Comparison of ENCODE assay signal across 17 cellular contexts in the genomic region with DNA sequence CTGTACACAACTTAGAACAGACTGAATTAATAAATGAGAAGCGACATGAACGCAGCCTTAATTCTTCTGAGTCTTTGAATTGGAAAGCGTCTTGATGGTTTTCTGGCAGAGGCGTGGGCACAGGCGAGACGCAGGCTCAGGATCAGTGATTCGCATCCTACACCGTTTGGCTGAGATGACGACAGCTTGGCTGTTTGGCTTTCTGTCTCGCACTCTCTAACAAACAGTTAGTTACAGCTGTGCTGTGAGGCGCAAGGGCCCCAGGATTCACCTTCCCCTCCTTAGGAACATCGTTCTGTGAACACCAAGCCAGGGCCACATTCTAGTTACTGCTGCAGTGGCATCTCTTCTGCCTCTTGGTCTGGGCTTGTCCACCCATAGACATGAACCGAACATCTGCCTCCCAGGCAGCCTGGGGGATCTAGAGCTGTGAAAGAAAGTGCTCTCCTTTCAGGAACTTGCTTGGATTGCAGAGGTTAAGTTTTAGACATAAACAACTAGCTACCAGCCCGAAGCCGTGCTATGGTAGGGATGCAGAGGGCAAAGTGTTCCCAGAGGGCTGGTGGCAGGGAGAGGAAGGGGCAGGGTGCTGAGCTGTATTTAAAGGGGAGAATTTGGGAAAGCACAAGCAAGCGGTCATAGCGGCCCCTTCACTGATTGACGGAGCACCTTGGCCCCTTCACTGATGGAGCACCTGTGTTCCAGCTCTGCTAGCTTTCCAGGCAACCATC. TPM values are rescaled to one million over a fixed set of nuclear protein-coding genes. Genes with fewer than 3 reads are reported as not detected.
DNase-seq lines count a peak whose midpoint lies in the region; TF ChIP-seq lines count a peak whose summit lies in the region.
"Had no signal": no experiment of that assay in that cellular context is flagged by ENCODE, and none has a peak within 500 bp of the region (broad histone marks: within the 10 kb centered on the region; RNA-seq: fewer than 3 reads in every experiment).

No MANE protein-coding gene starts in this region.

- H3K4me1 ChIP-seq in endodermal cell (ENCODE audit: control insufficient read depth, insufficient read depth, low read length) (no peaks in the 10 kb centered on the region), uterus (peaks cover 0 to 10% of the 10 kb centered on the region in 2 donors)
- H3K4me1 ChIP-seq: parathyroid adenoma had no signal

- H3K4me1 Mint-ChIP-seq in endodermal cell (peaks cover 19% of the 10 kb centered on the region), osteocyte (ENCODE audit: unreplicated experiment) (peaks cover 70% of the 10 kb centered on the region)
- no peaks in the 10 kb centered on the region for H3K4me1 Mint-ChIP-seq in activated CD4-positive, alpha-beta memory T cell treated with anti-CD3 and anti-CD28 coated beads for 36 hours (ENCODE audit: low read depth)
- H3K4me1 Mint-ChIP-seq: activated CD4-positive, alpha-beta memory T cell treated with anti-CD3 and anti-CD28 coated beads, Interleukin-2, amount 10 ng/mL, durations not matched to agents 7 days and 5 days had no signal

- H3K27me3 ChIP-seq in endodermal cell (ENCODE audit: control insufficient read depth, insufficient read depth, low read length, poor library complexity, severe bottlenecking) (no peaks in the 10 kb centered on the region), uterus (no peaks in the 10 kb centered on the region)
- H3K27me3 ChIP-seq: brain microvascular endothelial cell had no signal

- H3K9me3 ChIP-seq in endodermal cell (ENCODE audit: control insufficient read depth, low read length) (no peaks in the 10 kb centered on the region), uterus (no peaks in the 10 kb centered on the region)
- H3K9me3 ChIP-seq: A549, mucosa of descending colon had no signal

- H3K27ac Mint-ChIP-seq in endodermal cell = peak overlapping the region; percentile 72
- H3K27ac Mint-ChIP-seq in osteocyte (ENCODE audit: unreplicated experiment) = no peak overlapping the region
- H3K27ac Mint-ChIP-seq in activated CD4-positive, alpha-beta memory T cell treated with anti-CD3 and anti-CD28 coated beads for 36 hours = no peak overlapping the region
- H3K27ac Mint-ChIP-seq: activated CD4-positive, alpha-beta memory T cell treated with anti-CD3 and anti-CD28 coated beads, Interleukin-2, amount 10 ng/mL, durations not matched to agents 7 days and 5 days had no signal

- no peak for TF ChIP-seq POLR2A in uterus (IDR thresholded peaks at IDR 0.05)

- H3K36me3 Mint-ChIP-seq in endodermal cell (ENCODE audit: low read depth) = peaks cover 27% of the 10 kb centered on the region
- H3K36me3 Mint-ChIP-seq in osteocyte (ENCODE audit: unreplicated experiment) = peaks cover 23% of the 10 kb centered on the region
- peaks cover 16% of the 10 kb centered on the region for H3K36me3 Mint-ChIP-seq in activated CD4-positive, alpha-beta memory T cell treated with anti-CD3 and anti-CD28 coated beads for 36 hours

- TF ChIP-seq CTCF in endodermal cell (conservative IDR thresholded peaks at IDR 0.05) = no peak
- TF ChIP-seq CTCF in osteocyte (IDR thresholded peaks at IDR 0.05) = no peak
- no peak for TF ChIP-seq CTCF in uterus (IDR thresholded peaks at IDR 0.05)

- intact Hi-C loops in uterus (cut with DNase I; ENCODE audit: low total_unique reads) = no loop called here
- intact Hi-C loops in activated CD4-positive, alpha-beta memory T cell treated with anti-CD3 and anti-CD28 coated beads for 36 hours (cut with micrococcal nuclease) = no loop called here

- 95 to 98% methylated on average over 14 to 18 of the region's 18 CpGs for WGBS in endodermal cell (ENCODE audit: insufficient coverage in 1 of 2, insufficient read length in 1 of 2), 2 experiments

- no peaks in the 10 kb centered on the region for H3K9me3 Mint-ChIP-seq in endodermal cell
- no peaks in the 10 kb centered on the region for H3K9me3 Mint-ChIP-seq in osteocyte (ENCODE audit: unreplicated experiment)
- H3K9me3 Mint-ChIP-seq in activated CD4-positive, alpha-beta memory T cell treated with anti-CD3 and anti-CD28 coated beads for 36 hours = no peaks in the 10 kb centered on the region
- H3K9me3 Mint-ChIP-seq: activated CD4-positive, alpha-beta memory T cell treated with anti-CD3 and anti-CD28 coated beads, Interleukin-2, amount 10 ng/mL, durations not matched to agents 7 days and 5 days; effector memory CD8-positive, alpha-beta T cell had no signal

- H3K27ac ChIP-seq in endodermal cell (ENCODE audit: low read depth, low read length) (no peak overlapping the region), uterus (peak overlapping the region; percentile 34 to 43)
- H3K27ac ChIP-seq: A549, brain microvascular endothelial cell, parathyroid adenoma had no signal

- POLR2A ChIA-PET in activated CD4-positive, alpha-beta memory T cell treated with anti-CD3 and anti-CD28 coated beads for 36 hours (lab: Charles Lee) = interaction anchor here (0.6 kb wide), 1 partner anchor 535 kb away, joined by 3 read pairs; no protein-coding TSS in a partner anchor

- H3K27me3 Mint-ChIP-seq in endodermal cell (ENCODE audit: insufficient read depth) (no peaks in the 10 kb centered on the region), osteocyte (ENCODE audit: unreplicated experiment) (no peaks in the 10 kb centered on the region)
- no peaks in the 10 kb centered on the region for H3K27me3 Mint-ChIP-seq in activated CD4-positive, alpha-beta memory T cell treated with anti-CD3 and anti-CD28 coated beads for 36 hours
- H3K27me3 Mint-ChIP-seq: effector memory CD8-positive, alpha-beta T cell had no signal

- H3K9ac ChIP-seq in endodermal cell (ENCODE audit: extremely low read depth, low read length, poor library complexity, severe bottlenecking) = no peak overlapping the region
- H3K9ac ChIP-seq: parathyroid adenoma had no signal

- H3K4me3 ChIP-seq in endodermal cell (ENCODE audit: low read length) = no peak overlapping the region
- no peak overlapping the region for H3K4me3 ChIP-seq in uterus
- H3K4me3 ChIP-seq: A549, mucosa of descending colon had no signal

- H3K4me3 Mint-ChIP-seq in endodermal cell = no peak overlapping the region
- no peak overlapping the region for H3K4me3 Mint-ChIP-seq in osteocyte (ENCODE audit: unreplicated experiment)
- no peak overlapping the region for H3K4me3 Mint-ChIP-seq in activated CD4-positive, alpha-beta memory T cell treated with anti-CD3 and anti-CD28 coated beads for 36 hours
- H3K4me3 Mint-ChIP-seq: activated CD4-positive, alpha-beta memory T cell treated with anti-CD3 and anti-CD28 coated beads, Interleukin-2, amount 10 ng/mL, durations not matched to agents 7 days and 5 days; effector memory CD8-positive, alpha-beta T cell had no signal

- peak; percentile 47 for DNase-seq in activated CD8-positive, alpha-beta memory T cell treated with anti-CD3 and anti-CD28 coated beads for 24 hours
- DNase-seq in activated CD8-positive, alpha-beta memory T cell treated with anti-CD3 and anti-CD28 coated beads, Interleukin-2, amount 50 U/mL, for 48 hours = no peak
- DNase-seq in endodermal cell (peak; percentile 42), osteocyte (ENCODE audit: extremely low spot score, unreplicated experiment) (peak; percentile 69), uterus (no peak), iPS-NIHi11 (ENCODE audit: low spot score) (no peak), hepatic stellate cell (ENCODE audit: low spot score) (no peak)
- DNase-seq in activated CD4-positive, alpha-beta memory T cell treated with anti-CD3 and anti-CD28 coated beads for 36 hours = no peak
- DNase-seq: activated effector memory CD4-positive, alpha-beta T cell treated with Interleukin-2 at 50 U/mL for 16 hours; effector memory CD8-positive, alpha-beta T cell; MV-4-11 had no signal

- CTCF ChIA-PET in activated CD4-positive, alpha-beta memory T cell treated with anti-CD3 and anti-CD28 coated beads for 36 hours (lab: Charles Lee) = interaction anchor here (2.7 kb wide), 1 partner anchor 114 kb away, joined by 12 read pairs; no protein-coding TSS in a partner anchor

- H3K36me3 ChIP-seq in endodermal cell (ENCODE audit: control insufficient read depth, insufficient read depth, low read length) = peaks cover 28% of the 10 kb centered on the region
- H3K36me3 ChIP-seq in uterus = no peaks in the 10 kb centered on the region
- H3K36me3 ChIP-seq: brain microvascular endothelial cell had no signal

RNA-seq across cellular contexts. Expression of a gene that starts 49.6 kb away (rescaled TPM):
- total RNA-seq in endodermal cell (not detected), osteocyte (0.43 TPM in 1 of 2 replicates, not detected in the other), uterus (1 to 10 TPM in 1 of 4 donors, not detected in 3; 1.8 TPM)
- 1.1 TPM for polyA plus RNA-seq in endodermal cell (2013, experiment 1 of 2)
- 0.21 TPM for polyA plus RNA-seq in endodermal cell (2013, experiment 2 of 2)
- not detected for total RNA-seq in activated CD4-positive, alpha-beta memory T cell treated with anti-CD3 and anti-CD28 coated beads for 36 hours
- total RNA-seq: activated CD4-positive, alpha-beta memory T cell treated with anti-CD3 and anti-CD28 coated beads, Interleukin-2, amount 10 ng/mL, durations not matched to agents 7 days and 5 days; mucosa of descending colon; SK-MEL-5 had no signal

Comparison
In these comparisons a context has a peak if more than half of its experiments do, and no peak if none do; other contexts are left out.
1. DNase-seq: peak in activated CD8-positive, alpha-beta memory T cell treated with anti-CD3 and anti-CD28 coated beads for 24 hours (single experiment), endodermal cell (single experiment) and osteocyte (single experiment); none in activated CD8-positive, alpha-beta memory T cell treated with anti-CD3 and anti-CD28 coated beads, Interleukin-2, amount 50 U/mL, for 48 hours (single experiment), uterus (0 of 2), iPS-NIHi11 (single experiment), hepatic stellate cell (single experiment) and activated CD4-positive, alpha-beta memory T cell treated with anti-CD3 and anti-CD28 coated beads for 36 hours (single experiment).